ENCODE assay signal across 2 cellular contexts in genomic region chr1:15177710-15178166, GRCh38.
TF ChIP-seq lines count a peak whose summit lies in the region.

No MANE protein-coding gene starts in this region.

TF ChIP-seq in HCT116, 20 proteins besides CTCF, POLR2A, EP300 and RAD21:
- TF ChIP-seq SRF (IDR thresholded peaks at IDR 0.05; ENCODE audit: low read depth) (no peak), ZNF274 (IDR thresholded peaks at IDR 0.05; ENCODE audit: low read depth, low read length) (no peak), EZH2phosphoT487 (IDR thresholded peaks at IDR 0.05; ENCODE audit: borderline replicate concordance) (no peak), SP1 (IDR thresholded peaks at IDR 0.05; ENCODE audit: low read depth) (no peak), CEBPB (IDR thresholded peaks at IDR 0.05; ENCODE audit: low read depth) (no peak), ATF3 (IDR thresholded peaks at IDR 0.05) (no peak), EGR1 (IDR thresholded peaks at IDR 0.05; ENCODE audit: low read depth) (no peak), ZBTB33 (IDR thresholded peaks at IDR 0.05; ENCODE audit: extremely low read depth, insufficient replicate concordance, low read length) (no peak), ZFX (IDR thresholded peaks at IDR 0.05) (no peak), JUND (IDR thresholded peaks at IDR 0.05) (no peak), EZH2 (IDR thresholded peaks at IDR 0.05) (no peak), POLR2AphosphoS5 (IDR thresholded peaks at IDR 0.05; ENCODE audit: low read depth, low read length) (no peak)
TF ChIP-seq in HCT116: peak in this region for 0.

TF ChIP-seq in endothelial cell of umbilical vein, 7 proteins besides CTCF, POLR2A, EP300 and RAD21:
- TF ChIP-seq POLR2AphosphoS5 (IDR thresholded peaks at IDR 0.05; ENCODE audit: insufficient read depth, low read depth, low read length) = peak; percentile 52
- no peak for TF ChIP-seq FOS (IDR thresholded peaks at IDR 0.05; ENCODE audit: borderline replicate concordance, insufficient read depth, low read length)
- TF ChIP-seq JUN (IDR thresholded peaks at IDR 0.05; ENCODE audit: borderline replicate concordance, insufficient read depth, insufficient read length, low read depth) = no peak
- peak; percentile 86 for TF ChIP-seq GATA2 (IDR thresholded peaks at IDR 0.05; ENCODE audit: insufficient read depth, insufficient read length, low read depth, low read length)
- no peak for TF ChIP-seq MAX (IDR thresholded peaks at IDR 0.05; ENCODE audit: insufficient read depth, insufficient read length)
